17 cellular contexts compared by ENCODE assay signal in genomic region chr12:54586620-54587019, GRCh38. TPM values are rescaled to one million over a fixed set of nuclear protein-coding genes. Genes with fewer than 3 reads are reported as not detected.
"Had no signal": no experiment of that assay in that cellular context is flagged by ENCODE, and none has a peak within 500 bp of the region (broad histone marks: within the 10 kb centered on the region; RNA-seq: fewer than 3 reads in every experiment).

No MANE protein-coding gene starts in this region.

- H3K27me3 ChIP-seq: right atrium auricular region had no signal

- H3K4me3 ChIP-seq: left lung, upper lobe of right lung had no signal

- ATAC-seq: activated T-helper 17 cell treated with anti-CD3 and anti-CD28 coated beads, Interleukin-2, amount 50 U/mL, for 72 hours; stimulated activated memory B cell treated with anti-CD40 and anti-IgM and Interleukin-4, amounts not matched to agents 10 μg/mL and 1 μg/mL and 100 μg/mL, for 72 hours had no signal

- H3K4me3 Mint-ChIP-seq: activated naive CD4-positive, alpha-beta T cell treated with anti-CD3 and anti-CD28 coated beads for 36 hours; activated T-helper 17 cell treated with anti-CD3 and anti-CD28 coated beads, Interleukin-2, amount 50 U/mL, for 72 hours; stimulated activated memory B cell treated with anti-CD40 and anti-IgM and Interleukin-4, amounts not matched to agents 10 μg/mL and 1 μg/mL and 100 μg/mL, for 72 hours had no signal

- H3K36me3 ChIP-seq: brain microvascular endothelial cell, esophagus squamous epithelium, heart right ventricle, left lung, right atrium auricular region, upper lobe of right lung had no signal

- DNase-seq: activated CD4-positive, alpha-beta T cell treated with anti-CD3 and anti-CD28 coated beads for 48 hours; activated naive CD4-positive, alpha-beta T cell treated with anti-CD3 and anti-CD28 coated beads for 36 hours; amniotic stem cell; brain microvascular endothelial cell; esophagus squamous epithelium; foreskin fibroblast; left lung; mesendoderm; upper lobe of right lung had no signal

- H3K9me3 ChIP-seq: esophagus squamous epithelium, heart right ventricle, left lung, right atrium auricular region, upper lobe of right lung had no signal

- H3K36me3 Mint-ChIP-seq: stimulated activated memory B cell treated with anti-CD40 and anti-IgM and Interleukin-4, amounts not matched to agents 10 μg/mL and 1 μg/mL and 100 μg/mL, for 72 hours had no signal

- H3K27ac ChIP-seq: brain microvascular endothelial cell, esophagus squamous epithelium, left lung, upper lobe of right lung had no signal

- H3K27ac Mint-ChIP-seq: activated naive CD4-positive, alpha-beta T cell treated with anti-CD3 and anti-CD28 coated beads for 36 hours; activated T-helper 17 cell treated with anti-CD3 and anti-CD28 coated beads, Interleukin-2, amount 50 U/mL, for 72 hours; stimulated activated memory B cell treated with anti-CD40 and anti-IgM and Interleukin-4, amounts not matched to agents 10 μg/mL and 1 μg/mL and 100 μg/mL, for 72 hours had no signal

- FAIRE-seq: keratinocyte had no signal

- H3K9me3 Mint-ChIP-seq: activated naive CD4-positive, alpha-beta T cell treated with anti-CD3 and anti-CD28 coated beads for 36 hours; activated T-helper 17 cell treated with anti-CD3 and anti-CD28 coated beads, Interleukin-2, amount 50 U/mL, for 72 hours; stimulated activated memory B cell treated with anti-CD40 and anti-IgM and Interleukin-4, amounts not matched to agents 10 μg/mL and 1 μg/mL and 100 μg/mL, for 72 hours had no signal

RNA-seq across cellular contexts. Expression of gene PPP1R1A, which starts 1.8 kb away (rescaled TPM):
- total RNA-seq: activated naive CD4-positive, alpha-beta T cell treated with anti-CD3 and anti-CD28 coated beads for 36 hours; activated T-helper 17 cell treated with anti-CD3 and anti-CD28 coated beads, Interleukin-2, amount 50 U/mL, for 72 hours; dermis microvascular lymphatic vessel endothelial cell; T-helper 1 cell treated with Interleukin-12 subunit alpha and Interleukin-12 subunit beta and Interleukin-4 antibody, amounts not matched to agents 30 ng/mL and 1 ng/mL, for 36 hours; upper lobe of right lung had no signal
- polyA plus RNA-seq: keratinocyte had no signal

RNA-seq across cellular contexts. Expression of gene PDE1B, which starts 37.2 kb away (rescaled TPM):
- total RNA-seq: dermis microvascular lymphatic vessel endothelial cell had no signal
- polyA plus RNA-seq: keratinocyte had no signal

RNA-seq across cellular contexts. Expression of gene LACRT, which starts 48.1 kb away (rescaled TPM):
- total RNA-seq: activated naive CD4-positive, alpha-beta T cell treated with anti-CD3 and anti-CD28 coated beads for 36 hours; activated T-helper 17 cell treated with anti-CD3 and anti-CD28 coated beads, Interleukin-2, amount 50 U/mL, for 72 hours; cerebellum; dermis microvascular lymphatic vessel endothelial cell; esophagus squamous epithelium; heart right ventricle; left lung; right atrium auricular region; T-helper 1 cell treated with Interleukin-12 subunit alpha and Interleukin-12 subunit beta and Interleukin-4 antibody, amounts not matched to agents 30 ng/mL and 1 ng/mL, for 36 hours; upper lobe of right lung had no signal
- polyA plus RNA-seq: heart right ventricle, keratinocyte had no signal
